ENCODE assay signal across 12 cellular contexts in genomic region chr20:47432251-47433210, GRCh38.
DNase-seq lines count a peak whose midpoint lies in the region; ATAC-seq and TF ChIP-seq lines count a peak whose summit lies in the region.
"Had no signal": no experiment of that assay in that cellular context is flagged by ENCODE, and none has a peak within 500 bp of the region (broad histone marks: within the 10 kb centered on the region; RNA-seq: fewer than 3 reads in every experiment).

No MANE protein-coding gene starts in this region.

- H3K4me1 ChIP-seq in OCI-LY7 (ENCODE audit: insufficient read depth, low read length, poor library complexity, severe bottlenecking), result peaks cover 64% of the 10 kb centered on the region
- H3K4me1 ChIP-seq in spleen, result peaks cover 0 to 34% (median 8%) of the 10 kb centered on the region in 6 donors
- H3K4me1 ChIP-seq: ascending aorta, testis had no signal

- no peak for TF ChIP-seq CTCF in OCI-LY7 (conservative IDR thresholded peaks at IDR 0.05; ENCODE audit: low read length)
- no peak for TF ChIP-seq CTCF in epithelial cell of esophagus (IDR thresholded peaks at IDR 0.05; ENCODE audit: insufficient read depth, low read depth, low read length, missing control alignments)
- TF ChIP-seq CTCF in spleen (IDR thresholded peaks at IDR 0.05 in 8 of 11, conservative IDR thresholded peaks at IDR 0.05 in 3 of 11), result no peak

- CTCF ChIA-PET in OCI-LY7 (lab: Charles Lee; ENCODE audit: unreplicated experiment), result interaction anchor here (0.6 kb wide), 1 partner anchor 15 kb away, joined by 3 read pairs; no protein-coding TSS in a partner anchor

- BruUV-seq in OCI-LY7 (replicated peaks; lab: Mats Ljungman, UMichigan), result no TSS peak

- DNase-seq in HK-2 (ENCODE audit: unreplicated experiment) (peak; percentile 91), OCI-LY7 (ENCODE audit: low spot score) (no peak), epithelial cell of esophagus (ENCODE audit: low read depth) (peak; percentile 85), spleen (peak; percentile 33), DMS79 treated with DMSO at 0.1 percent for 48 hours (lab: John Stamatoyannopoulos, UW) (no peak)
- DNase-seq in activated CD4-positive, CD25-positive, alpha-beta regulatory T cell (lab: John Stamatoyannopoulos, UW), result no peak
- DNase-seq: Kasumi-1, NCI-H69, T-helper 2 cell, testis had no signal

- WGBS in spleen, 5 donors, result 83 to 88% (median 86%) methylated on average over 15 of the region's 15 CpGs

- ATAC-seq in SK-N-SH treated with all-trans-retinoic acid at 6 μM for 48 hours, result no peak

- H3K36me3 ChIP-seq in OCI-LY7 (ENCODE audit: insufficient read depth, low read length) (no peaks in the 10 kb centered on the region; the same call in 1 of the 2 replicates), spleen (no peaks in the 10 kb centered on the region)
- H3K36me3 ChIP-seq: ascending aorta had no signal

- POLR2A ChIA-PET in OCI-LY7 (lab: Charles Lee), result interaction anchor here (0.6 to 12.0 kb wide), 8 partner anchors 10 to 195 kb away, joined by 3 to 143 read pairs (median 4); partner anchors contain the start of gene ZMYND8

- H3K9me3 ChIP-seq in OCI-LY7 (ENCODE audit: low read length) (peaks cover 8% of the 10 kb centered on the region; the same call in 1 of the 2 replicates), spleen (peaks cover 0 to 9% (median 4%) of the 10 kb centered on the region in 8 donors)
- H3K9me3 ChIP-seq: testis had no signal

- no peaks in the 10 kb centered on the region for H3K9me2 ChIP-seq in OCI-LY7 (ENCODE audit: insufficient read depth, low read length)

- H3K4me2 ChIP-seq in OCI-LY7 (ENCODE audit: low read length), result peak overlapping the region; percentile 77

- TF ChIP-seq POLR2A in spleen (IDR thresholded peaks at IDR 0.05), result no peak

- H3K27ac ChIP-seq in OCI-LY7 (ENCODE audit: low read depth, low read length, poor library complexity, severe bottlenecking) (peak overlapping the region; percentile 76), spleen (peak overlapping the region in 3 of 8 donors; percentile 32 to 51 (median 44))
- H3K27ac ChIP-seq: testis had no signal

- intact Hi-C loops in OCI-LY7 (cut with micrococcal nuclease; ENCODE audit: unreplicated experiment), result loop anchor here (5.0 kb wide), 2 partner anchors 55 to 70 kb away; partner anchors contain the start of gene NCOA3
- intact Hi-C loops in spleen (cut with DNase I; ENCODE audit: low total_unique reads), result no loop called here

- peak overlapping the region; percentile 41; the same call in 1 of the 2 replicates for H2AFZ ChIP-seq in OCI-LY7 (ENCODE audit: low read length)

- no peaks in the 10 kb centered on the region for H4K20me1 ChIP-seq in OCI-LY7 (ENCODE audit: insufficient read depth, low read length)

- H3K4me3 ChIP-seq in OCI-LY7 (ENCODE audit: low read depth, low read length, poor library complexity, severe bottlenecking) (peak overlapping the region; percentile 22), epithelial cell of esophagus (ENCODE audit: low read length) (no peak overlapping the region), spleen (no peak overlapping the region)
- H3K4me3 ChIP-seq: ascending aorta, testis had no signal

- H3K79me2 ChIP-seq in OCI-LY7 (ENCODE audit: insufficient read depth, low read depth, low read length), result peaks cover 12% of the 10 kb centered on the region; the same call in 1 of the 2 replicates

- H3K27me3 ChIP-seq in spleen (replicated peaks in 1 of 7), result no peaks in the 10 kb centered on the region
- H3K27me3 ChIP-seq: ascending aorta, testis had no signal

TF ChIP-seq in SK-N-SH treated with all-trans-retinoic acid at 6 μM for 48 hours, 23 proteins besides CTCF, POLR2A, EP300 and RAD21:
- TF ChIP-seq GLIS3 (CRISPR knock-in tag; IDR thresholded peaks at IDR 0.05) (no peak), ISL1 (CRISPR knock-in tag; IDR thresholded peaks at IDR 0.05) (no peak)

Comparison
In these comparisons a context has a peak if more than half of its experiments do, and no peak if none do; other contexts are left out.
1. DNase-seq: peak in HK-2 (single experiment), epithelial cell of esophagus (single experiment) and spleen (single experiment); none in OCI-LY7 (single experiment), DMS79 treated with DMSO at 0.1 percent for 48 hours (single experiment) and activated CD4-positive, CD25-positive, alpha-beta regulatory T cell (0 of 4).